Comparison of ENCODE assay signal across 1 cellular context in genomic region chr20:62900692-62901584, GRCh38.
TF ChIP-seq lines count a peak whose summit lies in the region.

No MANE protein-coding gene starts in this region.

TF ChIP-seq in HepG2, 621 proteins besides CTCF, POLR2A, EP300 and RAD21 (continues in another document):
- TF ChIP-seq, protein P1, sequence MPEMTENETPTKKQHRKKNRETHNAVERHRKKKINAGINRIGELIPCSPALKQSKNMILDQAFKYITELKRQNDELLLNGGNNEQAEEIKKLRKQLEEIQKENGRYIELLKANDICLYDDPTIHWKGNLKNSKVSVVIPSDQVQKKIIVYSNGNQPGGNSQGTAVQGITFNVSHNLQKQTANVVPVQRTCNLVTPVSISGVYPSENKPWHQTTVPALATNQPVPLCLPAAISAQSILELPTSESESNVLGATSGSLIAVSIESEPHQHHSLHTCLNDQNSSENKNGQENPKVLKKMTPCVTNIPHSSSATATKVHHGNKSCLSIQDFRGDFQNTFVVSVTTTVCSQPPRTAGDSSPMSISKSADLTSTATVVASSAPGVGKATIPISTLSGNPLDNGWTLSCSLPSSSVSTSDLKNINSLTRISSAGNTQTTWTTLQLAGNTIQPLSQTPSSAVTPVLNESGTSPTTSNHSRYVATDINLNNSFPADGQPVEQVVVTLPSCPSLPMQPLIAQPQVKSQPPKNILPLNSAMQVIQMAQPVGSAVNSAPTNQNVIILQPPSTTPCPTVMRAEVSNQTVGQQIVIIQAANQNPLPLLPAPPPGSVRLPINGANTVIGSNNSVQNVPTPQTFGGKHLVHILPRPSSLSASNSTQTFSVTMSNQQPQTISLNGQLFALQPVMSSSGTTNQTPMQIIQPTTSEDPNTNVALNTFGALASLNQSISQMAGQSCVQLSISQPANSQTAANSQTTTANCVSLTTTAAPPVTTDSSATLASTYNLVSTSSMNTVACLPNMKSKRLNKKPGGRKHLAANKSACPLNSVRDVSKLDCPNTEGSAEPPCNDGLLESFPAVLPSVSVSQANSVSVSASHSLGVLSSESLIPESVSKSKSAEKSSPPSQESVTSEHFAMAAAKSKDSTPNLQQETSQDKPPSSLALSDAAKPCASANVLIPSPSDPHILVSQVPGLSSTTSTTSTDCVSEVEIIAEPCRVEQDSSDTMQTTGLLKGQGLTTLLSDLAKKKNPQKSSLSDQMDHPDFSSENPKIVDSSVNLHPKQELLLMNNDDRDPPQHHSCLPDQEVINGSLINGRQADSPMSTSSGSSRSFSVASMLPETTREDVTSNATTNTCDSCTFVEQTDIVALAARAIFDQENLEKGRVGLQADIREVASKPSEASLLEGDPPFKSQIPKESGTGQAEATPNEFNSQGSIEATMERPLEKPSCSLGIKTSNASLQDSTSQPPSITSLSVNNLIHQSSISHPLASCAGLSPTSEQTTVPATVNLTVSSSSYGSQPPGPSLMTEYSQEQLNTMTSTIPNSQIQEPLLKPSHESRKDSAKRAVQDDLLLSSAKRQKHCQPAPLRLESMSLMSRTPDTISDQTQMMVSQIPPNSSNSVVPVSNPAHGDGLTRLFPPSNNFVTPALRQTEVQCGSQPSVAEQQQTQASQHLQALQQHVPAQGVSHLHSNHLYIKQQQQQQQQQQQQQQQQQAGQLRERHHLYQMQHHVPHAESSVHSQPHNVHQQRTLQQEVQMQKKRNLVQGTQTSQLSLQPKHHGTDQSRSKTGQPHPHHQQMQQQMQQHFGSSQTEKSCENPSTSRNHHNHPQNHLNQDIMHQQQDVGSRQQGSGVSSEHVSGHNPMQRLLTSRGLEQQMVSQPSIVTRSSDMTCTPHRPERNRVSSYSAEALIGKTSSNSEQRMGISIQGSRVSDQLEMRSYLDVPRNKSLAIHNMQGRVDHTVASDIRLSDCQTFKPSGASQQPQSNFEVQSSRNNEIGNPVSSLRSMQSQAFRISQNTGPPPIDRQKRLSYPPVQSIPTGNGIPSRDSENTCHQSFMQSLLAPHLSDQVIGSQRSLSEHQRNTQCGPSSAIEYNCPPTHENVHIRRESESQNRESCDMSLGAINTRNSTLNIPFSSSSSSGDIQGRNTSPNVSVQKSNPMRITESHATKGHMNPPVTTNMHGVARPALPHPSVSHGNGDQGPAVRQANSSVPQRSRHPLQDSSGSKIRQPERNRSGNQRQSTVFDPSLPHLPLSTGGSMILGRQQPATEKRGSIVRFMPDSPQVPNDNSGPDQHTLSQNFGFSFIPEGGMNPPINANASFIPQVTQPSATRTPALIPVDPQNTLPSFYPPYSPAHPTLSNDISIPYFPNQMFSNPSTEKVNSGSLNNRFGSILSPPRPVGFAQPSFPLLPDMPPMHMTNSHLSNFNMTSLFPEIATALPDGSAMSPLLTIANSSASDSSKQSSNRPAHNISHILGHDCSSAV (CRISPR knock-in tag; IDR thresholded peaks at IDR 0.05; ENCODE audit: borderline replicate concordance), result no peak
- TF ChIP-seq, protein P2, sequence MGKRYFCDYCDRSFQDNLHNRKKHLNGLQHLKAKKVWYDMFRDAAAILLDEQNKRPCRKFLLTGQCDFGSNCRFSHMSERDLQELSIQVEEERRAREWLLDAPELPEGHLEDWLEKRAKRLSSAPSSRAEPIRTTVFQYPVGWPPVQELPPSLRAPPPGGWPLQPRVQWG (CRISPR knock-in tag; IDR thresholded peaks at IDR 0.05; ENCODE audit: borderline replicate concordance, low read depth), result no peak
- TF ChIP-seq UBTF (CRISPR knock-in tag; IDR thresholded peaks at IDR 0.05), result no peak; the same call in 1 of the 2 replicates
- no peak for TF ChIP-seq HES4 (CRISPR knock-in tag; IDR thresholded peaks at IDR 0.05; ENCODE audit: borderline replicate concordance)
- TF ChIP-seq POGZ (CRISPR knock-in tag; IDR thresholded peaks at IDR 0.05), result no peak
- TF ChIP-seq HNF1A (IDR thresholded peaks at IDR 0.05; ENCODE audit: low read depth), result no peak
- TF ChIP-seq HNF1A (CRISPR knock-in tag; IDR thresholded peaks at IDR 0.05; ENCODE audit: borderline replicate concordance), result no peak
- TF ChIP-seq IRF2 (CRISPR knock-in tag; IDR thresholded peaks at IDR 0.05), result 0 out of 2 replicates have a peak, but pooled peaks have one; percentile 14
- no peak for TF ChIP-seq HMG20B (CRISPR knock-in tag; conservative IDR thresholded peaks at IDR 0.05)
- no peak for TF ChIP-seq PAWR (CRISPR knock-in tag; IDR thresholded peaks at IDR 0.05; ENCODE audit: borderline replicate concordance)
- TF ChIP-seq E2F1 (CRISPR knock-in tag; IDR thresholded peaks at IDR 0.05), result no peak; the same call in 1 of the 2 replicates
- no peak for TF ChIP-seq ZNF563 (CRISPR knock-in tag; IDR thresholded peaks at IDR 0.05)
- no peak for TF ChIP-seq ZNF614 (CRISPR knock-in tag; IDR thresholded peaks at IDR 0.05; ENCODE audit: borderline replicate concordance)
- 0 out of 2 replicates have a peak, but pooled peaks have one; percentile 23 for TF ChIP-seq ZNF816 (CRISPR knock-in tag; IDR thresholded peaks at IDR 0.05; ENCODE audit: borderline replicate concordance)
- no peak for TF ChIP-seq ZNF432 (CRISPR knock-in tag; IDR thresholded peaks at IDR 0.05; ENCODE audit: borderline replicate concordance)
- TF ChIP-seq NKX3-1 (CRISPR knock-in tag; IDR thresholded peaks at IDR 0.05), result no peak
- TF ChIP-seq, protein P3, sequence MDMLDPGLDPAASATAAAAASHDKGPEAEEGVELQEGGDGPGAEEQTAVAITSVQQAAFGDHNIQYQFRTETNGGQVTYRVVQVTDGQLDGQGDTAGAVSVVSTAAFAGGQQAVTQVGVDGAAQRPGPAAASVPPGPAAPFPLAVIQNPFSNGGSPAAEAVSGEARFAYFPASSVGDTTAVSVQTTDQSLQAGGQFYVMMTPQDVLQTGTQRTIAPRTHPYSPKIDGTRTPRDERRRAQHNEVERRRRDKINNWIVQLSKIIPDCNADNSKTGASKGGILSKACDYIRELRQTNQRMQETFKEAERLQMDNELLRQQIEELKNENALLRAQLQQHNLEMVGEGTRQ (IDR thresholded peaks at IDR 0.05; ENCODE audit: low read depth, low read length), result 0 out of 2 replicates have a peak, but pooled peaks have one; percentile 18
- TF ChIP-seq, protein P3 (CRISPR knock-in tag; IDR thresholded peaks at IDR 0.05; ENCODE audit: borderline replicate concordance), result no peak
- TF ChIP-seq, protein P4, sequence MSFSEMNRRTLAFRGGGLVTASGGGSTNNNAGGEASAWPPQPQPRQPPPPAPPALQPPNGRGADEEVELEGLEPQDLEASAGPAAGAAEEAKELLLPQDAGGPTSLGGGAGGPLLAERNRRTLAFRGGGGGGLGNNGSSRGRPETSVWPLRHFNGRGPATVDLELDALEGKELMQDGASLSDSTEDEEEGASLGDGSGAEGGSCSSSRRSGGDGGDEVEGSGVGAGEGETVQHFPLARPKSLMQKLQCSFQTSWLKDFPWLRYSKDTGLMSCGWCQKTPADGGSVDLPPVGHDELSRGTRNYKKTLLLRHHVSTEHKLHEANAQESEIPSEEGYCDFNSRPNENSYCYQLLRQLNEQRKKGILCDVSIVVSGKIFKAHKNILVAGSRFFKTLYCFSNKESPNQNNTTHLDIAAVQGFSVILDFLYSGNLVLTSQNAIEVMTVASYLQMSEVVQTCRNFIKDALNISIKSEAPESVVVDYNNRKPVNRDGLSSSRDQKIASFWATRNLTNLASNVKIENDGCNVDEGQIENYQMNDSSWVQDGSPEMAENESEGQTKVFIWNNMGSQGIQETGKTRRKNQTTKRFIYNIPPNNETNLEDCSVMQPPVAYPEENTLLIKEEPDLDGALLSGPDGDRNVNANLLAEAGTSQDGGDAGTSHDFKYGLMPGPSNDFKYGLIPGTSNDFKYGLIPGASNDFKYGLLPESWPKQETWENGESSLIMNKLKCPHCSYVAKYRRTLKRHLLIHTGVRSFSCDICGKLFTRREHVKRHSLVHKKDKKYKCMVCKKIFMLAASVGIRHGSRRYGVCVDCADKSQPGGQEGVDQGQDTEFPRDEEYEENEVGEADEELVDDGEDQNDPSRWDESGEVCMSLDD (CRISPR knock-in tag; IDR thresholded peaks at IDR 0.05; ENCODE audit: borderline replicate concordance), result no peak
- TF ChIP-seq PBX3 (CRISPR knock-in tag; IDR thresholded peaks at IDR 0.05; ENCODE audit: borderline replicate concordance), result no peak
- TF ChIP-seq, protein P5, sequence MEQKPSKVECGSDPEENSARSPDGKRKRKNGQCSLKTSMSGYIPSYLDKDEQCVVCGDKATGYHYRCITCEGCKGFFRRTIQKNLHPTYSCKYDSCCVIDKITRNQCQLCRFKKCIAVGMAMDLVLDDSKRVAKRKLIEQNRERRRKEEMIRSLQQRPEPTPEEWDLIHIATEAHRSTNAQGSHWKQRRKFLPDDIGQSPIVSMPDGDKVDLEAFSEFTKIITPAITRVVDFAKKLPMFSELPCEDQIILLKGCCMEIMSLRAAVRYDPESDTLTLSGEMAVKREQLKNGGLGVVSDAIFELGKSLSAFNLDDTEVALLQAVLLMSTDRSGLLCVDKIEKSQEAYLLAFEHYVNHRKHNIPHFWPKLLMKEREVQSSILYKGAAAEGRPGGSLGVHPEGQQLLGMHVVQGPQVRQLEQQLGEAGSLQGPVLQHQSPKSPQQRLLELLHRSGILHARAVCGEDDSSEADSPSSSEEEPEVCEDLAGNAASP (CRISPR knock-in tag; IDR thresholded peaks at IDR 0.05; ENCODE audit: borderline replicate concordance), result no peak; the same call in 1 of the 2 replicates
- TF ChIP-seq ZNF83 (CRISPR knock-in tag; IDR thresholded peaks at IDR 0.05; ENCODE audit: borderline replicate concordance), result no peak
- TF ChIP-seq SUZ12 (IDR thresholded peaks at IDR 0.05; ENCODE audit: low read depth, low read length), result no peak
- TF ChIP-seq ZFP82 (CRISPR knock-in tag; IDR thresholded peaks at IDR 0.05; ENCODE audit: borderline replicate concordance), result no peak
- 0 out of 2 replicates have a peak, but pooled peaks have one; percentile 23 for TF ChIP-seq ZNF143 (CRISPR knock-in tag; IDR thresholded peaks at IDR 0.05)
- TF ChIP-seq ELF1 (CRISPR knock-in tag; IDR thresholded peaks at IDR 0.05), result no peak; the same call in 1 of the 2 replicates
- TF ChIP-seq FOSL1 (CRISPR knock-in tag; IDR thresholded peaks at IDR 0.05; ENCODE audit: borderline replicate concordance), result no peak
- no peak for TF ChIP-seq ZEB1 (IDR thresholded peaks at IDR 0.05; ENCODE audit: insufficient replicate concordance, low read depth)
